20 cellular contexts compared by ENCODE assay signal in genomic region chr9:115425614-115426013, GRCh38.
"Had no signal": no experiment of that assay in that cellular context is flagged by ENCODE, and none has a peak within 500 bp of the region (broad histone marks: within the 10 kb centered on the region; RNA-seq: fewer than 3 reads in every experiment).

No MANE protein-coding gene starts in this region.

- H3K4me3 ChIP-seq: esophagus muscularis mucosa, gastroesophageal sphincter, heart left ventricle, hepatocyte, left lung, lower lobe of right lung had no signal

- H3K36me3 ChIP-seq: esophagus muscularis mucosa, gastroesophageal sphincter, heart left ventricle, left lung, lower lobe of right lung had no signal

- ATAC-seq: effector memory CD8-positive, alpha-beta T cell; foreskin keratinocyte; gastroesophageal sphincter; heart left ventricle; left lung; left ventricle myocardium superior; lower lobe of right lung had no signal

- H3K4me1 ChIP-seq: esophagus muscularis mucosa, foreskin keratinocyte, gastroesophageal sphincter, heart left ventricle, left lung, lower lobe of right lung had no signal

- H3K27ac ChIP-seq: esophagus muscularis mucosa, foreskin keratinocyte, gastroesophageal sphincter, heart left ventricle, hepatocyte, left lung, lower lobe of right lung had no signal

- DNase-seq: cortex of kidney; effector CD8-positive, alpha-beta T cell; effector memory CD8-positive, alpha-beta T cell; foreskin keratinocyte; heart left ventricle; hypothalamus; immature natural killer cell; islet precursor cell; kidney; kidney glomerular epithelial cell; left lung; left ventricle myocardium superior; lower lobe of right lung; mesenchymal stem cell had no signal

- FAIRE-seq: colon, endothelial cell of umbilical vein, frontal cortex, kidney had no signal

- H3K27me3 ChIP-seq: esophagus muscularis mucosa, foreskin keratinocyte, gastroesophageal sphincter, heart left ventricle, hepatocyte, left lung had no signal
